Comparison of ENCODE assay signal across 8 cellular contexts in genomic region chr14:49619730-49620129, GRCh38. TPM values are rescaled to one million over a fixed set of nuclear protein-coding genes. Genes with fewer than 3 reads are reported as not detected.
DNase-seq lines count a peak whose midpoint lies in the region; ATAC-seq and TF ChIP-seq lines count a peak whose summit lies in the region.

No MANE protein-coding gene starts in this region.

- no peak for DNase-seq in heart right ventricle
- DNase-seq in left cardiac atrium = no peak
- no peak for DNase-seq in mesendoderm
- DNase-seq in vagina (ENCODE audit: extremely low spot score in 2 of 2) = no peak
- no peak for DNase-seq in EL
- no peak for DNase-seq in A172 (ENCODE audit: low spot score)

- H3K9me3 ChIP-seq in heart right ventricle = no peaks in the 10 kb centered on the region
- H3K9me3 ChIP-seq in vagina = no peaks in the 10 kb centered on the region

- H4K5ac ChIP-seq in mesendoderm (ENCODE audit: low read length) = no peak overlapping the region

- no peak overlapping the region for H2BK15ac ChIP-seq in mesendoderm (replicated peaks; ENCODE audit: low read depth)

- H3K27me3 ChIP-seq in heart right ventricle (no peaks in the 10 kb centered on the region), mesendoderm (ENCODE audit: insufficient read depth, low read length, poor library complexity) (no peaks in the 10 kb centered on the region), vagina (no peaks in the 10 kb centered on the region)

- no peak overlapping the region for H2AK5ac ChIP-seq in mesendoderm (ENCODE audit: low read length)

- TF ChIP-seq POLR2A in vagina (IDR thresholded peaks at IDR 0.05) = no peak

- 1% methylated on average over 11 of the region's 11 CpGs for WGBS in heart right ventricle, 2 donors
- WGBS in mesendoderm (ENCODE audit: extremely low coverage, insufficient coverage, low lambda C conversion rate) = no CpG with 5 or more reads among the region's 11 CpGs

- H2BK120ac ChIP-seq in mesendoderm (ENCODE audit: low read depth, low read length) = no peak overlapping the region

- no peak for TF ChIP-seq CTCF in heart right ventricle (IDR thresholded peaks at IDR 0.05)
- no peak for TF ChIP-seq CTCF in brain (conservative IDR thresholded peaks at IDR 0.05)
- TF ChIP-seq CTCF in vagina (IDR thresholded peaks at IDR 0.05) = no peak

- peak overlapping the region; percentile 83 for H3K9ac ChIP-seq in mesendoderm (ENCODE audit: low read length)

- peak overlapping the region; percentile 82 for H3K4ac ChIP-seq in mesendoderm (ENCODE audit: low read depth, low read length)

- no peak for ATAC-seq in heart right ventricle
- ATAC-seq in left cardiac atrium = no peak
- ATAC-seq in GM21447 (IDR thresholded peaks at IDR 0.05; ENCODE audit: unreplicated experiment) = no peak

- peaks cover 21% of the 10 kb centered on the region for H3K27me3 Mint-ChIP-seq in brain

- peak overlapping the region; percentile 94 for H3K56ac ChIP-seq in mesendoderm (ENCODE audit: low read length)

- peak overlapping the region; percentile 48 for H3K4me2 ChIP-seq in mesendoderm (ENCODE audit: low read length)

- H3K18ac ChIP-seq in mesendoderm (ENCODE audit: low read length) = peak overlapping the region; percentile 47

- peaks cover 52% of the 10 kb centered on the region for H3K4me1 Mint-ChIP-seq in brain

- peaks cover 0 to 43% (median 11%) of the 10 kb centered on the region in 9 donors for H3K36me3 ChIP-seq in heart right ventricle
- peaks cover 3% of the 10 kb centered on the region for H3K36me3 ChIP-seq in mesendoderm (ENCODE audit: control insufficient read depth, insufficient read depth, low read length)
- H3K36me3 ChIP-seq in vagina = peaks cover 0 to 20% of the 10 kb centered on the region in 2 donors

- H3K27ac ChIP-seq in heart right ventricle = peak overlapping the region in 9 of 10 donors; percentile 92 to 98 (median 95)
- peak overlapping the region; percentile 82 for H3K27ac ChIP-seq in mesendoderm (ENCODE audit: low read depth, low read length)
- H3K27ac ChIP-seq in vagina = peak overlapping the region; percentile 94

- no peak overlapping the region for H2BK5ac ChIP-seq in mesendoderm (ENCODE audit: low read length)

- H3K4me3 ChIP-seq in heart right ventricle = peak overlapping the region; percentile 63 to 97 (median 90)
- peak overlapping the region; percentile 64 for H3K4me3 ChIP-seq in mesendoderm (ENCODE audit: low read length)
- H3K4me3 ChIP-seq in vagina = peak overlapping the region; percentile 64 to 97

- H3K79me1 ChIP-seq in mesendoderm (ENCODE audit: low read length) = peaks cover 9% of the 10 kb centered on the region

- H3K4me3 Mint-ChIP-seq in brain = peak overlapping the region; percentile 98 to 99 (median 99)

- H3K27ac Mint-ChIP-seq in brain = peak overlapping the region; percentile 99 to 100 (median 99)

- H4K8ac ChIP-seq in mesendoderm (ENCODE audit: low read depth, low read length) = no peak overlapping the region

- H3K36me3 Mint-ChIP-seq in brain = peaks cover 30% of the 10 kb centered on the region

- H3K23ac ChIP-seq in mesendoderm (ENCODE audit: low read length) = no peak overlapping the region

- no peaks in the 10 kb centered on the region for H3K9me3 Mint-ChIP-seq in brain

- H3K79me2 ChIP-seq in mesendoderm (ENCODE audit: control insufficient read depth, insufficient read depth, low read length) = peaks cover 31% of the 10 kb centered on the region

- peaks cover 0 to 62% (median 41%) of the 10 kb centered on the region in 9 donors for H3K4me1 ChIP-seq in heart right ventricle
- peaks cover 3% of the 10 kb centered on the region for H3K4me1 ChIP-seq in mesendoderm (ENCODE audit: control insufficient read depth, low read depth, low read length)
- H3K4me1 ChIP-seq in vagina = peaks cover 47% of the 10 kb centered on the region

- intact Hi-C loops in heart right ventricle (cut with DNase I) (loop anchor here in 1 of 10 donors (5.0 kb wide), 1 partner anchor 148 kb away; the partner anchor contains the start of gene KLHDC2), left cardiac atrium (cut with DNase I) (no loop called here), vagina (cut with DNase I) (no loop called here)

RNA-seq across cellular contexts. Expression of gene RPL36AL, which starts 0.7 kb away (rescaled TPM):
- total RNA-seq in heart right ventricle (100 to 1,000 TPM; 103 to 164 (median 127) TPM), left cardiac atrium (100 to 1,000 TPM; 131 to 149 TPM), vagina (208 TPM)
- polyA plus RNA-seq in heart right ventricle (100 to 1,000 TPM; 253 to 562 TPM), brain (ENCODE audit: insufficient read depth, low read depth, low replicate concordance) (316 TPM)
- 749 TPM for polyA plus RNA-seq in mesendoderm (2013, experiment 1 of 2)
- polyA plus RNA-seq in mesendoderm (2013, experiment 2 of 2) = 740 TPM
- 170 and 223 TPM in 2 replicates for total RNA-seq in A172 (2014; rRNA removed; shearing (Covaris generic))

RNA-seq across cellular contexts. Expression of gene MGAT2, which starts 0.9 kb away (rescaled TPM):
- 10 to 100 TPM in 9 of 10 donors, 1 to 10 TPM in 1; 9.7 to 23.4 (median 14.3) TPM for total RNA-seq in heart right ventricle
- 10 to 100 TPM in 1 of 2 donors, 1 to 10 TPM in 1; 6.1 to 18.9 TPM for polyA plus RNA-seq in heart right ventricle
- 10 to 100 TPM; 16.6 to 24.7 TPM for total RNA-seq in left cardiac atrium
- 10.1 TPM for polyA plus RNA-seq in brain (ENCODE audit: insufficient read depth, low read depth, low replicate concordance)
- polyA plus RNA-seq in mesendoderm (2013, experiment 1 of 2) = 19.9 TPM
- 20.1 TPM for polyA plus RNA-seq in mesendoderm (2013, experiment 2 of 2)
- total RNA-seq in vagina = 11.3 TPM
- total RNA-seq in A172 (2014; rRNA removed; shearing (Covaris generic)) = 69.4 and 87.3 TPM in 2 replicates

RNA-seq across cellular contexts. Expression of gene DNAAF2, which starts 15.3 kb away (rescaled TPM):
- total RNA-seq in heart right ventricle (1 to 10 TPM; 4.1 to 6.9 (median 4.6) TPM), left cardiac atrium (1 to 10 TPM; 4.9 to 7.0 TPM), vagina (7.9 TPM)
- polyA plus RNA-seq in heart right ventricle (1 to 10 TPM; 2.9 to 5.3 TPM), brain (ENCODE audit: insufficient read depth, low read depth, low replicate concordance) (7.8 TPM)
- polyA plus RNA-seq in mesendoderm (2013, experiment 1 of 2) = 15.5 TPM
- 19.3 TPM for polyA plus RNA-seq in mesendoderm (2013, experiment 2 of 2)
- total RNA-seq in A172 (2014; rRNA removed; shearing (Covaris generic)) = 8.8 and 10.1 TPM in 2 replicates

RNA-seq across cellular contexts. Expression of gene LRR1, which starts 21.0 kb away (rescaled TPM):
- total RNA-seq in heart right ventricle (10 to 100 TPM in 1 of 10 donors, 1 to 10 TPM in 9; 2.7 to 38.4 (median 7.0) TPM), left cardiac atrium (1 to 10 TPM; 6.2 to 7.4 TPM), vagina (3.7 TPM)
- polyA plus RNA-seq in heart right ventricle (1 to 10 TPM; 3.3 to 5.7 TPM), brain (ENCODE audit: insufficient read depth, low read depth, low replicate concordance) (10.6 TPM)
- polyA plus RNA-seq in mesendoderm (2013, experiment 1 of 2) = 33.2 TPM
- polyA plus RNA-seq in mesendoderm (2013, experiment 2 of 2) = 32.8 TPM
- total RNA-seq in A172 (2014; rRNA removed; shearing (Covaris generic)) = 48.7 and 53.1 TPM in 2 replicates

RNA-seq across cellular contexts. Expression of gene RPS29, which starts 33.5 kb away (rescaled TPM):
- total RNA-seq in heart right ventricle (100 to 1,000 TPM; 619 to 959 (median 708) TPM), left cardiac atrium (1,000 to 10,000 TPM in 1 of 2 donors, 100 to 1,000 TPM in 1; 895 to 1,080 TPM), vagina (3,080 TPM)
- polyA plus RNA-seq in heart right ventricle (1,000 to 10,000 TPM; 1,122 to 2,979 TPM), brain (ENCODE audit: insufficient read depth, low read depth, low replicate concordance) (4,447 TPM)
- 20,930 TPM for polyA plus RNA-seq in mesendoderm (2013, experiment 1 of 2)
- 20,188 TPM for polyA plus RNA-seq in mesendoderm (2013, experiment 2 of 2)
- total RNA-seq in A172 (2014; rRNA removed; shearing (Covaris generic)) = 1,242 and 2,235 TPM in 2 replicates
